Comparison of ENCODE assay signal across 9 cellular contexts in genomic region chr3:63067999-63068645, GRCh38.
A peak's percentile ranks its signal among the peaks of the same experiment; 100 is the strongest.
DNase-seq lines count a peak whose midpoint lies in the region; ATAC-seq, FAIRE-seq and TF ChIP-seq lines count a peak whose summit lies in the region.
"Had no signal": no experiment of that assay in that cellular context is flagged by ENCODE, and none has a peak within 500 bp of the region (broad histone marks: within the 10 kb centered on the region; RNA-seq: fewer than 3 reads in every experiment).

No MANE protein-coding gene starts in this region.

- no peak overlapping the region for H3K56ac ChIP-seq in H1 (replicated peaks; ENCODE audit: insufficient read length, low read depth, low read length)

- no peak overlapping the region for H3K4me3 Mint-ChIP-seq in T-helper 2 cell treated with Interferon-gamma antibody and Interleukin-4, amounts not matched to agents 5 μg/mL and 100 μg/mL, for 36 hours
- H3K4me3 Mint-ChIP-seq in activated T-cell treated with anti-CD3 and anti-CD28 coated beads, Interleukin-2, amount 50 U/mL, for 72 hours: no peak overlapping the region

- POLR2A ChIA-PET in H1 (lab: Charles Lee; ENCODE audit: partially characterized antibody): no interaction called here

- H4K91ac ChIP-seq in H1 (replicated peaks; ENCODE audit: insufficient read length, low read length) (no peak overlapping the region), neuronal stem cell (ENCODE audit: low read depth, low read length, poor library complexity) (no peak overlapping the region)

- WGBS in H1 (ENCODE audit: extremely low coverage in 1 of 2, insufficient coverage in 1 of 2, insufficient read length in 1 of 2, insufficient replicate concordance in 2 of 2, low coverage in 1 of 2, low lambda C conversion rate in 2 of 2, missing lambda C conversion rate in 1 of 2), 2 experiments: 69% methylated on average over 3 of the region's 3 CpGs; no CpG with 5 or more reads in 1 of the 2 experiments
- WGBS in neuronal stem cell (ENCODE audit: extremely low coverage in 2 of 2, insufficient read length in 2 of 2, insufficient replicate concordance in 1 of 2), 2 donors: no CpG with 5 or more reads among the region's 3 CpGs

- TF ChIP-seq RAD21 in H1 (IDR thresholded peaks at IDR 0.05 in 1 of 2, conservative IDR thresholded peaks at IDR 0.05 in 1 of 2; ENCODE audit: low read depth in 2 of 2, low read length in 2 of 2): no peak

- H3K18ac ChIP-seq in H1 (ENCODE audit: extremely low read depth, low read length) (no peak overlapping the region), neuronal stem cell (ENCODE audit: low read length) (no peak overlapping the region)

- H2BK5ac ChIP-seq in H1 (ENCODE audit: low read depth, low read length) (no peak overlapping the region), neuronal stem cell (ENCODE audit: low read length) (no peak overlapping the region)

- H3K79me1 ChIP-seq in H1 (ENCODE audit: low read depth, low read length) (no peaks in the 10 kb centered on the region), neuronal stem cell (ENCODE audit: low read depth, low read length) (no peaks in the 10 kb centered on the region)

- no peak overlapping the region for H2AFZ ChIP-seq in H1 (ENCODE audit: low read length)
- H2AFZ ChIP-seq in neuronal stem cell (ENCODE audit: low read length): no peak overlapping the region

- CTCF ChIA-PET in H1 (lab: Charles Lee; ENCODE audit: partially characterized antibody): interaction anchor here (0.9 to 1.4 kb wide), 2 partner anchors 85 to 418 kb away, joined by 3 read pairs; no protein-coding TSS in a partner anchor

- H3K9ac ChIP-seq in H1 (replicated peaks in 1 of 4; ENCODE audit: extremely low read depth in 1 of 4, low read depth in 3 of 4, low read length in 3 of 4) (no peak overlapping the region), neuronal stem cell (ENCODE audit: low read depth, low read length, poor library complexity) (no peak overlapping the region)

- H2BK15ac ChIP-seq in H1 (ENCODE audit: low read length) (no peak overlapping the region), neuronal stem cell (ENCODE audit: low read length) (no peak overlapping the region)

- TF ChIP-seq EP300 in H1 (IDR thresholded peaks at IDR 0.05; ENCODE audit: borderline replicate concordance in 1 of 2, low read depth in 2 of 2, low read length in 2 of 2): no peak

- H3K27ac ChIP-seq in H1 (ENCODE audit: low read depth, low read length) (no peak overlapping the region), neuronal stem cell (replicated peaks; ENCODE audit: low read length) (no peak overlapping the region)

- no peak overlapping the region for H2BK20ac ChIP-seq in H1 (ENCODE audit: low read length)

- H2BK120ac ChIP-seq in H1 (replicated peaks; ENCODE audit: low read depth, low read length): no peak overlapping the region
- no peak overlapping the region for H2BK120ac ChIP-seq in neuronal stem cell (ENCODE audit: low read depth, low read length)

- no peak for ATAC-seq in activated T-cell treated with anti-CD3 and anti-CD28 coated beads, Interleukin-2, amount 50 U/mL, for 72 hours (replicated peaks in 1 of 2)

- H3K23ac ChIP-seq in H1 (ENCODE audit: insufficient read length) (no peak overlapping the region), neuronal stem cell (ENCODE audit: low read depth, low read length, poor library complexity) (no peak overlapping the region)

- H3K4me3 ChIP-seq in H1 (ENCODE audit: extremely low read depth in 1 of 4, insufficient read depth in 2 of 4, low read depth in 3 of 4, low read length in 4 of 4) (no peak overlapping the region), neuronal stem cell (ENCODE audit: low read length in 2 of 2) (no peak overlapping the region)

- H3K23me2 ChIP-seq in H1 (ENCODE audit: low read depth, low read length): no peaks in the 10 kb centered on the region

- no peak overlapping the region for H4K5ac ChIP-seq in H1 (ENCODE audit: insufficient read length, low read depth, low read length)

- H3K9me3 Mint-ChIP-seq in T-helper 2 cell treated with Interferon-gamma antibody and Interleukin-4, amounts not matched to agents 5 μg/mL and 100 μg/mL, for 36 hours: peaks cover 6% of the 10 kb centered on the region
- H3K9me3 Mint-ChIP-seq in activated T-cell treated with anti-CD3 and anti-CD28 coated beads, Interleukin-2, amount 50 U/mL, for 72 hours: peaks cover 9 to 15% of the 10 kb centered on the region in 2 donors

- H4K8ac ChIP-seq in H1 (ENCODE audit: extremely low read depth, insufficient read depth, low read length): no peak overlapping the region
- H4K8ac ChIP-seq in neuronal stem cell (ENCODE audit: low read depth, low read length): no peak overlapping the region

- H3K4ac ChIP-seq in H1 (replicated peaks; ENCODE audit: insufficient read length, low read depth, low read length) (no peak overlapping the region), neuronal stem cell (ENCODE audit: low read length) (no peak overlapping the region)

- H3K4me1 ChIP-seq in H1 (replicated peaks in 1 of 4; ENCODE audit: control insufficient read depth in 3 of 4, insufficient read depth in 4 of 4, low read length in 3 of 4) (no peaks in the 10 kb centered on the region), neuronal stem cell (ENCODE audit: control insufficient read depth in 2 of 2, insufficient read depth in 1 of 2, low read depth in 1 of 2, low read length in 2 of 2) (no peaks in the 10 kb centered on the region)

- no peak for TF ChIP-seq CTCF in H1 (IDR thresholded peaks at IDR 0.05; ENCODE audit: control extremely low read depth in 1 of 3, insufficient read depth in 1 of 3, low read depth in 1 of 3, low read length in 3 of 3)

- H3K4me1 Mint-ChIP-seq in T-helper 2 cell treated with Interferon-gamma antibody and Interleukin-4, amounts not matched to agents 5 μg/mL and 100 μg/mL, for 36 hours (ENCODE audit: low read depth): no peaks in the 10 kb centered on the region
- no peaks in the 10 kb centered on the region for H3K4me1 Mint-ChIP-seq in activated T-cell treated with anti-CD3 and anti-CD28 coated beads, Interleukin-2, amount 50 U/mL, for 72 hours (ENCODE audit: low read depth)

- H2AK5ac ChIP-seq in H1 (ENCODE audit: low read depth, low read length): no peak overlapping the region
- H2AK5ac ChIP-seq in neuronal stem cell (ENCODE audit: low read depth, low read length): no peak overlapping the region

- H3K79me2 ChIP-seq in H1 (ENCODE audit: control insufficient read depth in 1 of 2, insufficient read depth in 2 of 2, low read length in 2 of 2): no peaks in the 10 kb centered on the region

- DNase-seq in NCI-H345 (lab: John Stamatoyannopoulos, UW): peak; percentile 44
- no peak for DNase-seq in NCI-H345 treated with DMSO at 0.1 percent for 48 hours (lab: John Stamatoyannopoulos, UW; ENCODE audit: unreplicated experiment)
- DNase-seq in NCI-H460 (ENCODE audit: extremely low read depth, low read depth): peak; percentile 19
- DNase-seq in H1 (ENCODE audit: low read depth in 1 of 2, low spot score in 2 of 2): peak in 1 of 2 experiments; percentile 60
- peak; percentile 72 for DNase-seq in neuronal stem cell (ENCODE audit: low spot score)
- no peak for DNase-seq in T-helper 2 cell treated with Interferon-gamma antibody and Interleukin-4, amounts not matched to agents 5 μg/mL and 100 μg/mL, for 36 hours (ENCODE audit: low spot score)
- DNase-seq in activated T-cell treated with anti-CD3 and anti-CD28 coated beads, Interleukin-2, amount 50 U/mL, for 72 hours: no peak
- DNase-seq in T-helper 9 cell: no peak
- DNase-seq: activated CD4-positive, CD25-positive, alpha-beta regulatory T cell treated with anti-CD3 and anti-CD28 coated beads, Interleukin-2, amount 50 U/mL, for 72 hours had no signal

- H3K27ac Mint-ChIP-seq in T-helper 2 cell treated with Interferon-gamma antibody and Interleukin-4, amounts not matched to agents 5 μg/mL and 100 μg/mL, for 36 hours: no peak overlapping the region
- H3K27ac Mint-ChIP-seq in activated T-cell treated with anti-CD3 and anti-CD28 coated beads, Interleukin-2, amount 50 U/mL, for 72 hours: no peak overlapping the region

- FAIRE-seq in H1 (lab: Jason Lieb, UNC): peak; percentile 24

- no peaks in the 10 kb centered on the region for H3K27me3 Mint-ChIP-seq in T-helper 2 cell treated with Interferon-gamma antibody and Interleukin-4, amounts not matched to agents 5 μg/mL and 100 μg/mL, for 36 hours (ENCODE audit: low read depth)
- no peaks in the 10 kb centered on the region for H3K27me3 Mint-ChIP-seq in activated T-cell treated with anti-CD3 and anti-CD28 coated beads, Interleukin-2, amount 50 U/mL, for 72 hours (ENCODE audit: low read depth)

- H3K36me3 Mint-ChIP-seq in T-helper 2 cell treated with Interferon-gamma antibody and Interleukin-4, amounts not matched to agents 5 μg/mL and 100 μg/mL, for 36 hours (ENCODE audit: low read depth): no peaks in the 10 kb centered on the region
- no peaks in the 10 kb centered on the region for H3K36me3 Mint-ChIP-seq in activated T-cell treated with anti-CD3 and anti-CD28 coated beads, Interleukin-2, amount 50 U/mL, for 72 hours (ENCODE audit: insufficient read depth in 2 of 2)

- H3K14ac ChIP-seq in H1 (ENCODE audit: insufficient read length) (no peak overlapping the region), neuronal stem cell (ENCODE audit: low read length) (no peak overlapping the region)

- H2BK12ac ChIP-seq in H1 (ENCODE audit: low read depth, low read length) (no peak overlapping the region), neuronal stem cell (ENCODE audit: low read length) (no peak overlapping the region)

- no peaks in the 10 kb centered on the region for H3K9me3 ChIP-seq in H1 (ENCODE audit: insufficient read depth in 2 of 2, low read depth in 1 of 2, low read length in 1 of 2)
- no peaks in the 10 kb centered on the region for H3K9me3 ChIP-seq in neuronal stem cell (replicated peaks in 1 of 2; ENCODE audit: control insufficient read depth in 2 of 2, insufficient read depth in 1 of 2, low read depth in 1 of 2, low read length in 2 of 2)

- H3K4me2 ChIP-seq in H1 (ENCODE audit: insufficient read depth in 1 of 2, low read depth in 2 of 2, low read length in 2 of 2) (no peak overlapping the region), neuronal stem cell (ENCODE audit: insufficient read depth, low read length, poor library complexity, severe bottlenecking) (no peak overlapping the region)

- H4K20me1 ChIP-seq in H1 (replicated peaks in 1 of 2; ENCODE audit: control insufficient read depth in 1 of 2, insufficient read depth in 2 of 2, low read length in 2 of 2): peaks cover 0 to 2% of the 10 kb centered on the region in 2 experiments

- H3K27me3 ChIP-seq in H1 (replicated peaks in 1 of 4; ENCODE audit: control insufficient read depth in 3 of 4, extremely low read depth in 1 of 4, insufficient read depth in 3 of 4, low read length in 3 of 4): peaks cover 0 to 1% (median 0%) of the 10 kb centered on the region in 4 experiments; a peak in 1 of 7 replicates
- H3K27me3 ChIP-seq in neuronal stem cell (ENCODE audit: control insufficient read depth in 3 of 3, insufficient read depth in 3 of 3, low read depth in 1 of 3, low read length in 3 of 3): no peaks in the 10 kb centered on the region

- H3K36me3 ChIP-seq in H1 (ENCODE audit: control insufficient read depth in 2 of 4, insufficient read depth in 4 of 4, low read length in 3 of 4): no peaks in the 10 kb centered on the region
- H3K36me3 ChIP-seq in neuronal stem cell (replicated peaks in 1 of 2; ENCODE audit: control insufficient read depth in 2 of 2, insufficient read depth in 2 of 2, low read length in 2 of 2): no peaks in the 10 kb centered on the region

- TF ChIP-seq POLR2A in H1 (IDR thresholded peaks at IDR 0.05; ENCODE audit: control extremely low read depth in 1 of 2, low read depth in 2 of 2, low read length in 2 of 2): no peak

Comparison
In these comparisons a context has a peak if more than half of its experiments do, and no peak if none do; other contexts are left out.
1. DNase-seq: peak in NCI-H345 (single experiment), NCI-H460 (single experiment) and neuronal stem cell (single experiment); none in NCI-H345 treated with DMSO at 0.1 percent for 48 hours (single experiment), T-helper 2 cell treated with Interferon-gamma antibody and Interleukin-4, amounts not matched to agents 5 μg/mL and 100 μg/mL, for 36 hours (single experiment), activated T-cell treated with anti-CD3 and anti-CD28 coated beads, Interleukin-2, amount 50 U/mL, for 72 hours (0 of 2) and T-helper 9 cell (single experiment).